In the genomic region with DNA sequence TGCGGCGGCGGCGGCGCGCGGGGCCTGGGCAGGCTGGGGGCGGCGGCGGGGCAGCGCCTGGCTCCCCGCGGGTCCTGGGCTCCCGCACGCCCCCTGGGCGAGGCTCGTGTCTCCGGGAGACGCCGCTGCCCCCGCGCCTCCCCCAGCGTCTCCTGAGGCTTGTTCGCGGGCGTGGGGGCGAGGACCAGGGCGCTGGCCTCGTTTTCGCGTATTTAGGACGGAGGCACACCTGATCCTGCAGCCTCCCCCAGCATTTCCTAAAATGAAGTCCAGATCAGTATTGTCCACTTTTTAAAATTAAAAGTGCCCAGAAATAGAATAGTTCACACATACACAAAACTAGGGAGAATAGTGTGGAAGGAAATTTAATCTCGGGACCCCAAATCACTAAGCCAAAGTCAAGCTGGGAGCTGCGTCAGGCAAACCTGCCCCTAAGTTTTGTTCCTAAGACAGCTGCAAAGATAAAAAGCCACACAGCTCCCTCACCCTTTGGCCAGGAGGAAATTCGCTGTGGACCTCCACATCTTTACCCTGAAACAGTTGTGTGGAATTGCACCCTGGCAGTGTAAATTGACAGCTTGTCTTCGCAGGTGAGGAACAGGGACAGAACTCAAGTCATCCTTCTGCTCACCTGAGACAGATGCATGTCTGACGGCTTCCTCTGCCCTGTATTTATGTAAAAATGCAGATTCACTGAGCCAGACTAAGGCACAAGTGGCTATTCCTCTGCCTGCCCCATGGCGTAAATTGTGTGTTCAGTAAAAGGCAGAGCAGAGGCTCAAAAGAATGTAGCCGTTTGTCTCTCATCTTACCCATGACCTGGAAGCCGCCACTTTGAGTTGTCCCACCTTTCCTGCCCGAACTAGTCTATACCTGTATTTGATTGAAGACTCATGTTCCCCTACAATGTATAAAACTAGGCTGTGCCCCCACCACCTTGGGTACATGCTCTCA, we compare ENCODE assay signal across 8 cellular contexts. TPM values are rescaled to one million over a fixed set of nuclear protein-coding genes. Genes with fewer than 3 reads are reported as not detected.
DNase-seq lines count a peak whose midpoint lies in the region; ATAC-seq and TF ChIP-seq lines count a peak whose summit lies in the region.

No MANE protein-coding gene starts in this region.

- H3K27ac Mint-ChIP-seq in activated CD8-positive, alpha-beta memory T cell treated with anti-CD3 and anti-CD28 coated beads, Interleukin-2, amount 10 ng/mL, durations not matched to agents 7 days and 5 days = peak overlapping the region; percentile 78
- peak overlapping the region; percentile 80 for H3K27ac Mint-ChIP-seq in activated naive CD8-positive, alpha-beta T cell treated with anti-CD3 and anti-CD28 coated beads, Interleukin-2, amount 10 ng/mL, durations not matched to agents 7 days and 5 days

- no peak for TF ChIP-seq CTCF in tibial artery (IDR thresholded peaks at IDR 0.05)

- peak overlapping the region; percentile 67 to 70 for H3K4me3 ChIP-seq in tibial artery

- no peak for ATAC-seq in activated CD8-positive, alpha-beta memory T cell treated with anti-CD3 and anti-CD28 coated beads, Interleukin-2, amount 10 ng/mL, durations not matched to agents 7 days and 5 days
- ATAC-seq in activated naive CD8-positive, alpha-beta T cell treated with anti-CD3 and anti-CD28 coated beads, Interleukin-2, amount 10 ng/mL, durations not matched to agents 7 days and 5 days (ENCODE audit: low read depth) = no peak
- ATAC-seq in GM18907 (IDR thresholded peaks at IDR 0.05; ENCODE audit: unreplicated experiment) = no peak
- ATAC-seq in GM21786 (IDR thresholded peaks at IDR 0.05; ENCODE audit: unreplicated experiment) = no peak
- ATAC-seq in GM21423 (IDR thresholded peaks at IDR 0.05; ENCODE audit: unreplicated experiment) = no peak

- intact Hi-C loops in tibial artery (cut with DNase I; ENCODE audit: low total_unique reads) = loop anchor here (10.0 kb wide), 1 partner anchor 151 kb away; the partner anchor contains the start of gene PRKAG2

- peaks cover 35% of the 10 kb centered on the region for H3K36me3 Mint-ChIP-seq in activated CD8-positive, alpha-beta memory T cell treated with anti-CD3 and anti-CD28 coated beads, Interleukin-2, amount 10 ng/mL, durations not matched to agents 7 days and 5 days
- H3K36me3 Mint-ChIP-seq in activated naive CD8-positive, alpha-beta T cell treated with anti-CD3 and anti-CD28 coated beads, Interleukin-2, amount 10 ng/mL, durations not matched to agents 7 days and 5 days = peaks cover 26% of the 10 kb centered on the region

- no peaks in the 10 kb centered on the region for H3K9me3 Mint-ChIP-seq in activated CD8-positive, alpha-beta memory T cell treated with anti-CD3 and anti-CD28 coated beads, Interleukin-2, amount 10 ng/mL, durations not matched to agents 7 days and 5 days (ENCODE audit: low read depth)
- no peaks in the 10 kb centered on the region for H3K9me3 Mint-ChIP-seq in activated naive CD8-positive, alpha-beta T cell treated with anti-CD3 and anti-CD28 coated beads, Interleukin-2, amount 10 ng/mL, durations not matched to agents 7 days and 5 days

- H3K27me3 Mint-ChIP-seq in activated CD8-positive, alpha-beta memory T cell treated with anti-CD3 and anti-CD28 coated beads, Interleukin-2, amount 10 ng/mL, durations not matched to agents 7 days and 5 days = peaks cover 7% of the 10 kb centered on the region
- peaks cover 6% of the 10 kb centered on the region for H3K27me3 Mint-ChIP-seq in activated naive CD8-positive, alpha-beta T cell treated with anti-CD3 and anti-CD28 coated beads, Interleukin-2, amount 10 ng/mL, durations not matched to agents 7 days and 5 days

- DNase-seq in activated CD8-positive, alpha-beta memory T cell treated with anti-CD3 and anti-CD28 coated beads, Interleukin-2, amount 10 ng/mL, durations not matched to agents 7 days and 5 days = no peak
- no peak for DNase-seq in activated CD8-positive, alpha-beta memory T cell treated with anti-CD3 and anti-CD28 coated beads, Interleukin-2, amount 50 U/mL, for 4 hours
- no peak for DNase-seq in activated naive CD8-positive, alpha-beta T cell treated with anti-CD3 and anti-CD28 coated beads, Interleukin-2, amount 10 ng/mL, durations not matched to agents 7 days and 5 days
- DNase-seq in left kidney (ENCODE audit: low read depth, low spot score) (peak; percentile 18), tibial artery (no peak)

- POLR2A ChIA-PET in activated naive CD8-positive, alpha-beta T cell treated with anti-CD3 and anti-CD28 coated beads, Interleukin-2, amount 10 ng/mL, durations not matched to agents 7 days and 5 days (lab: Charles Lee) = no interaction called here

- H3K36me3 ChIP-seq in tibial artery = peaks cover 0 to 9% (median 6%) of the 10 kb centered on the region in 3 donors

- peaks cover 0 to 12% (median 5%) of the 10 kb centered on the region in 4 donors for H3K4me1 ChIP-seq in tibial artery

- H3K9me3 ChIP-seq in tibial artery = no peaks in the 10 kb centered on the region

- no peaks in the 10 kb centered on the region for H3K27me3 ChIP-seq in tibial artery

- H3K4me3 Mint-ChIP-seq in activated CD8-positive, alpha-beta memory T cell treated with anti-CD3 and anti-CD28 coated beads, Interleukin-2, amount 10 ng/mL, durations not matched to agents 7 days and 5 days = peak overlapping the region; percentile 77
- peak overlapping the region; percentile 84 for H3K4me3 Mint-ChIP-seq in activated naive CD8-positive, alpha-beta T cell treated with anti-CD3 and anti-CD28 coated beads, Interleukin-2, amount 10 ng/mL, durations not matched to agents 7 days and 5 days

- H3K4me1 Mint-ChIP-seq in activated CD8-positive, alpha-beta memory T cell treated with anti-CD3 and anti-CD28 coated beads, Interleukin-2, amount 10 ng/mL, durations not matched to agents 7 days and 5 days = peaks cover 44% of the 10 kb centered on the region
- peaks cover 28% of the 10 kb centered on the region for H3K4me1 Mint-ChIP-seq in activated naive CD8-positive, alpha-beta T cell treated with anti-CD3 and anti-CD28 coated beads, Interleukin-2, amount 10 ng/mL, durations not matched to agents 7 days and 5 days

- CTCF ChIA-PET in activated CD8-positive, alpha-beta memory T cell treated with anti-CD3 and anti-CD28 coated beads, Interleukin-2, amount 10 ng/mL, durations not matched to agents 7 days and 5 days (lab: Charles Lee) = interaction anchor here (1.0 kb wide), 1 partner anchor 119 kb away, joined by 3 read pairs; no protein-coding TSS in a partner anchor

- H3K27ac ChIP-seq in tibial artery = peak overlapping the region; percentile 83

RNA-seq across cellular contexts. Expression of gene GALNT11, which starts 0.7 kb away (rescaled TPM):
- 10 to 100 TPM; 20.8 to 22.5 TPM for total RNA-seq in activated CD8-positive, alpha-beta memory T cell treated with anti-CD3 and anti-CD28 coated beads, Interleukin-2, amount 10 ng/mL, durations not matched to agents 7 days and 5 days
- 10 to 100 TPM; 28.7 to 29.7 TPM for total RNA-seq in activated naive CD8-positive, alpha-beta T cell treated with anti-CD3 and anti-CD28 coated beads, Interleukin-2, amount 10 ng/mL, durations not matched to agents 7 days and 5 days
